24 cellular contexts compared by ENCODE assay signal in genomic region chr12:80261403-80261802, GRCh38.
"Had no signal": no experiment of that assay in that cellular context is flagged by ENCODE, and none has a peak within 500 bp of the region (broad histone marks: within the 10 kb centered on the region; RNA-seq: fewer than 3 reads in every experiment).

No MANE protein-coding gene starts in this region.

- H3K9me3 ChIP-seq: esophagus squamous epithelium, gastrocnemius medialis, left lung, lower lobe of right lung, mucosa of descending colon had no signal

- H3K27ac ChIP-seq: coronary artery, dorsolateral prefrontal cortex, epithelial cell of prostate, esophagus squamous epithelium, gastrocnemius medialis, hepatocyte, left lung, lower lobe of right lung had no signal

- H3K27me3 ChIP-seq: dorsolateral prefrontal cortex, esophagus squamous epithelium, gastrocnemius medialis, hepatocyte, left lung had no signal

- H3K9me3 Mint-ChIP-seq: endodermal cell had no signal

- ATAC-seq: esophagus mucosa, gastrocnemius medialis, left cardiac atrium, left lung, left ventricle myocardium superior, lower lobe of right lung, mucosa of descending colon had no signal

- H3K27ac Mint-ChIP-seq: mesothelial cell of epicardium had no signal

- H3K36me3 ChIP-seq: esophagus squamous epithelium, gastrocnemius medialis, left lung, lower lobe of right lung had no signal

- H3K4me1 ChIP-seq: esophagus squamous epithelium, gastrocnemius medialis, left lung, lower lobe of right lung had no signal

- H3K36me3 Mint-ChIP-seq: mesothelial cell of epicardium had no signal

- H3K4me3 Mint-ChIP-seq: endodermal cell, mesothelial cell of epicardium had no signal

- H3K4me3 ChIP-seq: coronary artery, dorsolateral prefrontal cortex, esophagus squamous epithelium, gastrocnemius medialis, hepatocyte, left lung, lower lobe of right lung, mucosa of descending colon had no signal

- DNase-seq: dermis blood vessel endothelial cell; dorsolateral prefrontal cortex; effector CD4-positive, alpha-beta T cell; effector memory CD4-positive, alpha-beta T cell; endodermal cell; erythroblast; esophagus squamous epithelium; foreskin fibroblast; foreskin melanocyte; gastrocnemius medialis; glutamatergic neuron; head of caudate nucleus; hypothalamus; left cardiac atrium; left lung; left ventricle myocardium superior; lower lobe of right lung; mesenchymal stem cell; mucosa of descending colon had no signal
